ENCODE assay signal across 19 cellular contexts in the genomic region with DNA sequence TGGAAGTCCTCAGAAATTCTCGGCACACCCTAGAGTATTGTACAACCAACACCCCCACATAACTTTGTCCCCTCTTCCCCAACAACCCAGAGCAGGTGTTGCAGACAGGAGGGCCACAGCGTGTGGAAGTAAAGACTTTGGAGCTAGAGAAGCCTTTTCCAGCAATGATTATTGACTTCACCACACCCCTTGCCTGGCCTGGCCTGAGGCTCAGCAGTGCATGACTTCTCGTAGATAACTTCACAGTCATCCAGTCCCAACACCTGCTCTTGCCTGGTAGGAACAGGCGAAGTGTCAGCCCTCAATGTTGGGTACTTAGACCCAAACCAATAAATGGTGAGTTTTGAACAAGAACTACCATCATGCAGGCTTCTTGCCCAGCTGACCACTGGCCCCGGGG.
"Had no signal": no experiment of that assay in that cellular context is flagged by ENCODE, and none has a peak within 500 bp of the region (broad histone marks: within the 10 kb centered on the region; RNA-seq: fewer than 3 reads in every experiment).

No MANE protein-coding gene starts in this region.

- H3K27ac ChIP-seq: hepatocyte, lower lobe of right lung, thoracic aorta, uterus had no signal

- H3K27me3 Mint-ChIP-seq: activated T-cell treated with anti-CD3 and anti-CD28 coated beads, Interleukin-2, amount 50 U/mL, for 24 hours; brain; stimulated activated naive CD8-positive, alpha-beta T cell treated with anti-CD3 and anti-CD28 coated beads, Interleukin-15, Interleukin-2, amounts not matched to agents 100 ng/mL and 50 ng/mL, for 24 hours had no signal

- H3K36me3 Mint-ChIP-seq: activated naive CD4-positive, alpha-beta T cell treated with anti-CD3 and anti-CD28 coated beads, Interleukin-2, amount 50 U/mL, for 72 hours; natural killer cell had no signal

- H3K9me3 ChIP-seq: lower lobe of right lung, thoracic aorta, uterus had no signal

- DNase-seq: activated CD4-positive, alpha-beta T cell treated with anti-CD3 and anti-CD28 coated beads, Interleukin-2, amount 50 U/mL, for 4 hours; activated effector memory CD4-positive, alpha-beta T cell treated with Interleukin-2 at 50 U/mL for 16 hours; activated T-cell treated with anti-CD3 and anti-CD28 coated beads, Interleukin-2, amount 50 U/mL, for 24 hours; amniotic stem cell; cerebellar nuclear complex; effector memory CD8-positive, alpha-beta T cell; kidney glomerular epithelial cell; lower lobe of right lung; natural killer cell; stimulated activated CD4-positive, alpha-beta T cell treated with anti-CD3 and anti-CD28 coated beads, Interleukin-2, amount 100 ng/mL, for 48 hours; uterus had no signal

- H3K27ac Mint-ChIP-seq: activated naive CD4-positive, alpha-beta T cell treated with anti-CD3 and anti-CD28 coated beads, Interleukin-2, amount 50 U/mL, for 72 hours; activated T-cell treated with anti-CD3 and anti-CD28 coated beads, Interleukin-2, amount 50 U/mL, for 24 hours; brain; dendritic cell treated with granulocyte-macrophage colony-stimulating factor and Interleukin-4, amounts not matched to agents 40 ng/mL and 50 ng/mL, for 4 days; natural killer cell; progenitor cell of endocrine pancreas; stimulated activated naive CD8-positive, alpha-beta T cell treated with anti-CD3 and anti-CD28 coated beads, Interleukin-15, Interleukin-2, amounts not matched to agents 100 ng/mL and 50 ng/mL, for 24 hours had no signal

- H3K36me3 ChIP-seq: uterus had no signal

- H3K27me3 ChIP-seq: hepatocyte, uterus had no signal

- H3K4me3 Mint-ChIP-seq: activated T-cell treated with anti-CD3 and anti-CD28 coated beads, Interleukin-2, amount 50 U/mL, for 24 hours; brain; dendritic cell treated with granulocyte-macrophage colony-stimulating factor and Interleukin-4, amounts not matched to agents 40 ng/mL and 50 ng/mL, for 4 days; effector memory CD8-positive, alpha-beta T cell; natural killer cell; stimulated activated naive CD8-positive, alpha-beta T cell treated with anti-CD3 and anti-CD28 coated beads, Interleukin-15, Interleukin-2, amounts not matched to agents 100 ng/mL and 50 ng/mL, for 24 hours had no signal

- ATAC-seq: activated CD4-positive, CD25-positive, alpha-beta regulatory T cell treated with anti-CD3 and anti-CD28 coated beads, Interleukin-2, amount 50 U/mL, for 24 hours; activated naive CD4-positive, alpha-beta T cell treated with anti-CD3 and anti-CD28 coated beads, Interleukin-2, amount 50 U/mL, for 72 hours; effector memory CD8-positive, alpha-beta T cell; natural killer cell had no signal

- H3K9me3 Mint-ChIP-seq: activated naive CD4-positive, alpha-beta T cell treated with anti-CD3 and anti-CD28 coated beads, Interleukin-2, amount 50 U/mL, for 72 hours; activated T-cell treated with anti-CD3 and anti-CD28 coated beads, Interleukin-2, amount 50 U/mL, for 24 hours; brain; dendritic cell treated with granulocyte-macrophage colony-stimulating factor and Interleukin-4, amounts not matched to agents 40 ng/mL and 50 ng/mL, for 4 days; effector memory CD8-positive, alpha-beta T cell; natural killer cell; stimulated activated naive CD8-positive, alpha-beta T cell treated with anti-CD3 and anti-CD28 coated beads, Interleukin-15, Interleukin-2, amounts not matched to agents 100 ng/mL and 50 ng/mL, for 24 hours had no signal

- H3K4me1 ChIP-seq: uterus had no signal

- H3K4me3 ChIP-seq: hepatocyte, lower lobe of right lung, thoracic aorta, uterus had no signal
